2 cellular contexts compared by ENCODE assay signal in genomic region chr9:92145784-92146183, GRCh38.
TF ChIP-seq lines count a peak whose summit lies in the region.

No MANE protein-coding gene starts in this region.

TF ChIP-seq in A549, 52 proteins besides CTCF, POLR2A, EP300 and RAD21:
- peak; percentile 58 for TF ChIP-seq ZFP36 (IDR thresholded peaks at IDR 0.05; ENCODE audit: borderline replicate concordance, partially characterized antibody)

TF ChIP-seq in K562, 482 proteins besides CTCF, POLR2A, EP300 and RAD21:
- TF ChIP-seq ZFP36 (IDR thresholded peaks at IDR 0.05; ENCODE audit: low read depth, low read length, partially characterized antibody) (peak; percentile 89), BCOR (IDR thresholded peaks at IDR 0.05) (peak; percentile 67), ZNF436 (CRISPR knock-in tag; IDR thresholded peaks at IDR 0.05) (0 out of 2 replicates have a peak, but pooled peaks have one; percentile 21)
